Comparison of ENCODE assay signal across 1 cellular context in genomic region chr2:197835293-197835692, GRCh38.
TF ChIP-seq lines count a peak whose summit lies in the region.

No MANE protein-coding gene starts in this region.

TF ChIP-seq in SK-N-SH treated with all-trans-retinoic acid at 6 μM for 48 hours, 23 proteins besides CTCF, POLR2A, EP300 and RAD21 (continued from another document):
- TF ChIP-seq POU6F1 (CRISPR knock-in tag; IDR thresholded peaks at IDR 0.05; ENCODE audit: borderline replicate concordance, low read depth) = no peak
- no peak for TF ChIP-seq ARNTL (CRISPR knock-in tag; IDR thresholded peaks at IDR 0.05; ENCODE audit: borderline replicate concordance, low read depth)
- no peak for TF ChIP-seq OSR1 (CRISPR knock-in tag; IDR thresholded peaks at IDR 0.05)
- no peak for TF ChIP-seq TOX (CRISPR knock-in tag; IDR thresholded peaks at IDR 0.05; ENCODE audit: borderline replicate concordance)
- no peak for TF ChIP-seq BACH2 (CRISPR knock-in tag; IDR thresholded peaks at IDR 0.05; ENCODE audit: borderline replicate concordance)
- TF ChIP-seq GLIS3 (CRISPR knock-in tag; IDR thresholded peaks at IDR 0.05) = no peak
- TF ChIP-seq ZNF70 (CRISPR knock-in tag; IDR thresholded peaks at IDR 0.05) = no peak
- TF ChIP-seq ZFP3 (CRISPR knock-in tag; IDR thresholded peaks at IDR 0.05) = no peak
- no peak for TF ChIP-seq ZC3H10 (CRISPR knock-in tag; IDR thresholded peaks at IDR 0.05)
- TF ChIP-seq ZNF565 (CRISPR knock-in tag; conservative IDR thresholded peaks at IDR 0.05; ENCODE audit: low read depth) = no peak
- no peak for TF ChIP-seq TCF4 (CRISPR knock-in tag; IDR thresholded peaks at IDR 0.05; ENCODE audit: borderline replicate concordance)
